ENCODE assay signal across 1 cellular context in genomic region chr11:71268706-71269321, GRCh38.
TF ChIP-seq lines count a peak whose summit lies in the region.

No MANE protein-coding gene starts in this region.

TF ChIP-seq in HepG2, 621 proteins besides CTCF, POLR2A, EP300 and RAD21 (continued from another document and continues in another):
- TF ChIP-seq NFAT5 (CRISPR knock-in tag; IDR thresholded peaks at IDR 0.05), result 0 out of 2 replicates have a peak, but pooled peaks have one; percentile 58
- no peak for TF ChIP-seq U2AF2 (IDR thresholded peaks at IDR 0.05; ENCODE audit: low read depth, low read length)
- TF ChIP-seq PHF20 (CRISPR knock-in tag; IDR thresholded peaks at IDR 0.05), result no peak
- peak; percentile 65; the same call in 1 of the 2 replicates for TF ChIP-seq HOXA3 (CRISPR knock-in tag; IDR thresholded peaks at IDR 0.05)
- no peak for TF ChIP-seq MBD4 (IDR thresholded peaks at IDR 0.05; ENCODE audit: borderline replicate concordance, low read length)
- TF ChIP-seq ZNF264 (CRISPR knock-in tag; IDR thresholded peaks at IDR 0.05), result 0 out of 2 replicates have a peak, but pooled peaks have one; percentile 69
- no peak for TF ChIP-seq MTF2 (CRISPR knock-in tag; IDR thresholded peaks at IDR 0.05; ENCODE audit: borderline replicate concordance)
- peak; percentile 92 for TF ChIP-seq ZNF232 (CRISPR knock-in tag; IDR thresholded peaks at IDR 0.05; ENCODE audit: borderline replicate concordance)
- no peak for TF ChIP-seq ZNF337 (CRISPR knock-in tag; IDR thresholded peaks at IDR 0.05; ENCODE audit: borderline replicate concordance, low read depth)
- no peak for TF ChIP-seq SP1 (IDR thresholded peaks at IDR 0.05)
- TF ChIP-seq SP1 (CRISPR knock-in tag; IDR thresholded peaks at IDR 0.05), result no peak
- no peak for TF ChIP-seq CEBPZ (IDR thresholded peaks at IDR 0.05; ENCODE audit: low read length)
- TF ChIP-seq ZNF33B (CRISPR knock-in tag; IDR thresholded peaks at IDR 0.05), result no peak
- TF ChIP-seq ZSCAN12 (CRISPR knock-in tag; IDR thresholded peaks at IDR 0.05), result no peak
- no peak for TF ChIP-seq JARID2 (CRISPR knock-in tag; IDR thresholded peaks at IDR 0.05; ENCODE audit: insufficient replicate concordance)
- no peak for TF ChIP-seq HNRNPUL1 (IDR thresholded peaks at IDR 0.05; ENCODE audit: low read depth, low read length)
- TF ChIP-seq ZNF562 (CRISPR knock-in tag; IDR thresholded peaks at IDR 0.05; ENCODE audit: borderline replicate concordance), result no peak
- TF ChIP-seq ZNF318 (CRISPR knock-in tag; IDR thresholded peaks at IDR 0.05), result no peak
- TF ChIP-seq, protein P1, sequence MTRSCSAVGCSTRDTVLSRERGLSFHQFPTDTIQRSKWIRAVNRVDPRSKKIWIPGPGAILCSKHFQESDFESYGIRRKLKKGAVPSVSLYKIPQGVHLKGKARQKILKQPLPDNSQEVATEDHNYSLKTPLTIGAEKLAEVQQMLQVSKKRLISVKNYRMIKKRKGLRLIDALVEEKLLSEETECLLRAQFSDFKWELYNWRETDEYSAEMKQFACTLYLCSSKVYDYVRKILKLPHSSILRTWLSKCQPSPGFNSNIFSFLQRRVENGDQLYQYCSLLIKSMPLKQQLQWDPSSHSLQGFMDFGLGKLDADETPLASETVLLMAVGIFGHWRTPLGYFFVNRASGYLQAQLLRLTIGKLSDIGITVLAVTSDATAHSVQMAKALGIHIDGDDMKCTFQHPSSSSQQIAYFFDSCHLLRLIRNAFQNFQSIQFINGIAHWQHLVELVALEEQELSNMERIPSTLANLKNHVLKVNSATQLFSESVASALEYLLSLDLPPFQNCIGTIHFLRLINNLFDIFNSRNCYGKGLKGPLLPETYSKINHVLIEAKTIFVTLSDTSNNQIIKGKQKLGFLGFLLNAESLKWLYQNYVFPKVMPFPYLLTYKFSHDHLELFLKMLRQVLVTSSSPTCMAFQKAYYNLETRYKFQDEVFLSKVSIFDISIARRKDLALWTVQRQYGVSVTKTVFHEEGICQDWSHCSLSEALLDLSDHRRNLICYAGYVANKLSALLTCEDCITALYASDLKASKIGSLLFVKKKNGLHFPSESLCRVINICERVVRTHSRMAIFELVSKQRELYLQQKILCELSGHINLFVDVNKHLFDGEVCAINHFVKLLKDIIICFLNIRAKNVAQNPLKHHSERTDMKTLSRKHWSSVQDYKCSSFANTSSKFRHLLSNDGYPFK (CRISPR knock-in tag; IDR thresholded peaks at IDR 0.05; ENCODE audit: borderline replicate concordance), result no peak
- TF ChIP-seq, protein P2, sequence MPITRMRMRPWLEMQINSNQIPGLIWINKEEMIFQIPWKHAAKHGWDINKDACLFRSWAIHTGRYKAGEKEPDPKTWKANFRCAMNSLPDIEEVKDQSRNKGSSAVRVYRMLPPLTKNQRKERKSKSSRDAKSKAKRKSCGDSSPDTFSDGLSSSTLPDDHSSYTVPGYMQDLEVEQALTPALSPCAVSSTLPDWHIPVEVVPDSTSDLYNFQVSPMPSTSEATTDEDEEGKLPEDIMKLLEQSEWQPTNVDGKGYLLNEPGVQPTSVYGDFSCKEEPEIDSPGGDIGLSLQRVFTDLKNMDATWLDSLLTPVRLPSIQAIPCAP (CRISPR knock-in tag; IDR thresholded peaks at IDR 0.05; ENCODE audit: low read depth), result no peak
- TF ChIP-seq ARNTL (CRISPR knock-in tag; IDR thresholded peaks at IDR 0.05), result no peak; the same call in 1 of the 2 replicates
- no peak for TF ChIP-seq MXD3 (CRISPR knock-in tag; IDR thresholded peaks at IDR 0.05)
- no peak for TF ChIP-seq ZNF703 (CRISPR knock-in tag; IDR thresholded peaks at IDR 0.05; ENCODE audit: borderline replicate concordance)
- peak; percentile 34; the same call in 1 of the 2 replicates for TF ChIP-seq HHEX (CRISPR knock-in tag; IDR thresholded peaks at IDR 0.05)
- TF ChIP-seq BATF2 (CRISPR knock-in tag; IDR thresholded peaks at IDR 0.05), result no peak
- 0 out of 2 replicates have a peak, but pooled peaks have one; percentile 23 for TF ChIP-seq GZF1 (CRISPR knock-in tag; IDR thresholded peaks at IDR 0.05)
- TF ChIP-seq, protein P3, sequence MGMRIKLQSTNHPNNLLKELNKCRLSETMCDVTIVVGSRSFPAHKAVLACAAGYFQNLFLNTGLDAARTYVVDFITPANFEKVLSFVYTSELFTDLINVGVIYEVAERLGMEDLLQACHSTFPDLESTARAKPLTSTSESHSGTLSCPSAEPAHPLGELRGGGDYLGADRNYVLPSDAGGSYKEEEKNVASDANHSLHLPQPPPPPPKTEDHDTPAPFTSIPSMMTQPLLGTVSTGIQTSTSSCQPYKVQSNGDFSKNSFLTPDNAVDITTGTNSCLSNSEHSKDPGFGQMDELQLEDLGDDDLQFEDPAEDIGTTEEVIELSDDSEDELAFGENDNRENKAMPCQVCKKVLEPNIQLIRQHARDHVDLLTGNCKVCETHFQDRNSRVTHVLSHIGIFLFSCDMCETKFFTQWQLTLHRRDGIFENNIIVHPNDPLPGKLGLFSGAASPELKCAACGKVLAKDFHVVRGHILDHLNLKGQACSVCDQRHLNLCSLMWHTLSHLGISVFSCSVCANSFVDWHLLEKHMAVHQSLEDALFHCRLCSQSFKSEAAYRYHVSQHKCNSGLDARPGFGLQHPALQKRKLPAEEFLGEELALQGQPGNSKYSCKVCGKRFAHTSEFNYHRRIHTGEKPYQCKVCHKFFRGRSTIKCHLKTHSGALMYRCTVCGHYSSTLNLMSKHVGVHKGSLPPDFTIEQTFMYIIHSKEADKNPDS (CRISPR knock-in tag; IDR thresholded peaks at IDR 0.05), result no peak
- TF ChIP-seq NFIC (IDR thresholded peaks at IDR 0.05; ENCODE audit: low read length), result no peak
- TF ChIP-seq CEBPB (IDR thresholded peaks at IDR 0.05; ENCODE audit: borderline replicate concordance, low read depth, low read length), result no peak
- TF ChIP-seq POLR2G (IDR thresholded peaks at IDR 0.05; ENCODE audit: low read depth, low read length), result no peak
